Comparison of ENCODE assay signal across 27 cellular contexts in genomic region chr4:182825003-182825402, GRCh38.
"Had no signal": no experiment of that assay in that cellular context is flagged by ENCODE, and none has a peak within 500 bp of the region (broad histone marks: within the 10 kb centered on the region; RNA-seq: fewer than 3 reads in every experiment).

No MANE protein-coding gene starts in this region.

- H2AFZ ChIP-seq: PC-9 had no signal

- H3K36me3 Mint-ChIP-seq: activated CD8-positive, alpha-beta memory T cell treated with anti-CD3 and anti-CD28 coated beads, Interleukin-2, amount 10 ng/mL, durations not matched to agents 7 days and 5 days; activated naive CD4-positive, alpha-beta T cell treated with anti-CD3 and anti-CD28 coated beads, Interleukin-2, amount 50 U/mL, for 72 hours; brain; WTC11 had no signal

- H3K27ac ChIP-seq: PC-9, SK-N-MC had no signal

- H3K4me2 ChIP-seq: PC-9 had no signal

- H3K9me3 Mint-ChIP-seq: activated naive CD4-positive, alpha-beta T cell treated with anti-CD3 and anti-CD28 coated beads, Interleukin-2, amount 50 U/mL, for 72 hours; activated naive CD8-positive, alpha-beta T cell treated with anti-CD3 and anti-CD28 coated beads, Interleukin-2, amount 50 U/mL, for 24 hours; activated T-cell treated with anti-CD3 and anti-CD28 coated beads, Interleukin-2, amount 50 U/mL, for 24 hours; brain; central memory CD8-positive, alpha-beta T cell; T-helper 2 cell treated with Interferon-gamma antibody and Interleukin-4, amounts not matched to agents 5 μg/mL and 100 μg/mL, for 36 hours; WTC11 had no signal

- H3K27ac Mint-ChIP-seq: activated CD8-positive, alpha-beta memory T cell treated with anti-CD3 and anti-CD28 coated beads, Interleukin-2, amount 10 ng/mL, durations not matched to agents 7 days and 5 days; activated CD8-positive, alpha-beta T cell treated with anti-CD3 and anti-CD28 coated beads, Interleukin-2, amount 10 ng/mL, durations not matched to agents 7 days and 5 days; activated naive CD4-positive, alpha-beta T cell treated with anti-CD3 and anti-CD28 coated beads, Interleukin-2, amount 50 U/mL, for 72 hours; activated naive CD8-positive, alpha-beta T cell treated with anti-CD3 and anti-CD28 coated beads, Interleukin-2, amount 50 U/mL, for 24 hours; activated T-cell treated with anti-CD3 and anti-CD28 coated beads, Interleukin-2, amount 50 U/mL, for 24 hours; brain; T-helper 2 cell treated with Interferon-gamma antibody and Interleukin-4, amounts not matched to agents 5 μg/mL and 100 μg/mL, for 36 hours; WTC11 had no signal

- H3K4me1 Mint-ChIP-seq: central memory CD8-positive, alpha-beta T cell had no signal

- DNase-seq: activated CD4-positive, alpha-beta T cell treated with anti-CD3 and anti-CD28 coated beads for 48 hours; activated CD4-positive, alpha-beta T cell treated with anti-CD3 and anti-CD28 coated beads, Interleukin-2, amount 50 U/mL, for 4 hours; activated CD4-positive, CD25-positive, alpha-beta regulatory T cell treated with anti-CD3 and anti-CD28 coated beads, Interleukin-2, amount 50 U/mL, for 72 hours; activated CD8-positive, alpha-beta memory T cell treated with anti-CD3 and anti-CD28 coated beads, Interleukin-2, amount 10 ng/mL, durations not matched to agents 7 days and 5 days; activated CD8-positive, alpha-beta T cell treated with anti-CD3 and anti-CD28 coated beads, Interleukin-2, amount 10 ng/mL, durations not matched to agents 7 days and 5 days; activated effector memory CD4-positive, alpha-beta T cell treated with anti-CD3 and anti-CD28 coated beads, Interleukin-2, amount 50 U/mL, for 16 hours; activated naive CD4-positive, alpha-beta T cell treated with Interleukin-2 at 50 U/mL for 16 hours; activated naive CD8-positive, alpha-beta T cell treated with anti-CD3 and anti-CD28 coated beads, Interleukin-2, amount 50 U/mL, for 24 hours; activated T-cell treated with anti-CD3 and anti-CD28 coated beads, Interleukin-2, amount 50 U/mL, for 24 hours; amygdala; Karpas-422; MM.1S; NCI-H1105 treated with DMSO at 0.1 percent for 48 hours; NCI-H1436 treated with DMSO at 0.1 percent for 48 hours; NCI-H187; NCI-H2081; NCI-H446; NCI-H524; PC-9 had no signal

- H3K4me3 Mint-ChIP-seq: activated CD8-positive, alpha-beta memory T cell treated with anti-CD3 and anti-CD28 coated beads, Interleukin-2, amount 10 ng/mL, durations not matched to agents 7 days and 5 days; activated CD8-positive, alpha-beta T cell treated with anti-CD3 and anti-CD28 coated beads, Interleukin-2, amount 10 ng/mL, durations not matched to agents 7 days and 5 days; activated naive CD8-positive, alpha-beta T cell treated with anti-CD3 and anti-CD28 coated beads, Interleukin-2, amount 50 U/mL, for 24 hours; activated T-cell treated with anti-CD3 and anti-CD28 coated beads, Interleukin-2, amount 50 U/mL, for 24 hours; brain; central memory CD8-positive, alpha-beta T cell; T-helper 2 cell treated with Interferon-gamma antibody and Interleukin-4, amounts not matched to agents 5 μg/mL and 100 μg/mL, for 36 hours; WTC11 had no signal

- FAIRE-seq: astrocyte, K562 had no signal

- H3K4me3 ChIP-seq: K562, PC-9, SK-N-MC had no signal
